In genomic region chr3:56800373-56801150, GRCh38 we compare ENCODE assay signal across 1 cellular context.
TF ChIP-seq lines count a peak whose summit lies in the region.

No MANE protein-coding gene starts in this region.

TF ChIP-seq in HepG2, 621 proteins besides CTCF, POLR2A, EP300 and RAD21 (continued from another document):
- TF ChIP-seq, protein P1, sequence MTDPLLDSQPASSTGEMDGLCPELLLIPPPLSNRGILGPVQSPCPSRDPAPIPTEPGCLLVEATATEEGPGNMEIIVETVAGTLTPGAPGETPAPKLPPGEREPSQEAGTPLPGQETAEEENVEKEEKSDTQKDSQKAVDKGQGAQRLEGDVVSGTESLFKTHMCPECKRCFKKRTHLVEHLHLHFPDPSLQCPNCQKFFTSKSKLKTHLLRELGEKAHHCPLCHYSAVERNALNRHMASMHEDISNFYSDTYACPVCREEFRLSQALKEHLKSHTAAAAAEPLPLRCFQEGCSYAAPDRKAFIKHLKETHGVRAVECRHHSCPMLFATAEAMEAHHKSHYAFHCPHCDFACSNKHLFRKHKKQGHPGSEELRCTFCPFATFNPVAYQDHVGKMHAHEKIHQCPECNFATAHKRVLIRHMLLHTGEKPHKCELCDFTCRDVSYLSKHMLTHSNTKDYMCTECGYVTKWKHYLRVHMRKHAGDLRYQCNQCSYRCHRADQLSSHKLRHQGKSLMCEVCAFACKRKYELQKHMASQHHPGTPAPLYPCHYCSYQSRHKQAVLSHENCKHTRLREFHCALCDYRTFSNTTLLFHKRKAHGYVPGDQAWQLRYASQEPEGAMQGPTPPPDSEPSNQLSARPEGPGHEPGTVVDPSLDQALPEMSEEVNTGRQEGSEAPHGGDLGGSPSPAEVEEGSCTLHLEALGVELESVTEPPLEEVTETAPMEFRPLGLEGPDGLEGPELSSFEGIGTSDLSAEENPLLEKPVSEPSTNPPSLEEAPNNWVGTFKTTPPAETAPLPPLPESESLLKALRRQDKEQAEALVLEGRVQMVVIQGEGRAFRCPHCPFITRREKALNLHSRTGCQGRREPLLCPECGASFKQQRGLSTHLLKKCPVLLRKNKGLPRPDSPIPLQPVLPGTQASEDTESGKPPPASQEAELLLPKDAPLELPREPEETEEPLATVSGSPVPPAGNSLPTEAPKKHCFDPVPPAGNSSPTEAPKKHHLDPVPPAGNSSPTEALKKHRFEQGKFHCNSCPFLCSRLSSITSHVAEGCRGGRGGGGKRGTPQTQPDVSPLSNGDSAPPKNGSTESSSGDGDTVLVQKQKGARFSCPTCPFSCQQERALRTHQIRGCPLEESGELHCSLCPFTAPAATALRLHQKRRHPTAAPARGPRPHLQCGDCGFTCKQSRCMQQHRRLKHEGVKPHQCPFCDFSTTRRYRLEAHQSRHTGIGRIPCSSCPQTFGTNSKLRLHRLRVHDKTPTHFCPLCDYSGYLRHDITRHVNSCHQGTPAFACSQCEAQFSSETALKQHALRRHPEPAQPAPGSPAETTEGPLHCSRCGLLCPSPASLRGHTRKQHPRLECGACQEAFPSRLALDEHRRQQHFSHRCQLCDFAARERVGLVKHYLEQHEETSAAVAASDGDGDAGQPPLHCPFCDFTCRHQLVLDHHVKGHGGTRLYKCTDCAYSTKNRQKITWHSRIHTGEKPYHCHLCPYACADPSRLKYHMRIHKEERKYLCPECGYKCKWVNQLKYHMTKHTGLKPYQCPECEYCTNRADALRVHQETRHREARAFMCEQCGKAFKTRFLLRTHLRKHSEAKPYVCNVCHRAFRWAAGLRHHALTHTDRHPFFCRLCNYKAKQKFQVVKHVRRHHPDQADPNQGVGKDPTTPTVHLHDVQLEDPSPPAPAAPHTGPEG (CRISPR knock-in tag; IDR thresholded peaks at IDR 0.05): no peak
- TF ChIP-seq, protein P2, sequence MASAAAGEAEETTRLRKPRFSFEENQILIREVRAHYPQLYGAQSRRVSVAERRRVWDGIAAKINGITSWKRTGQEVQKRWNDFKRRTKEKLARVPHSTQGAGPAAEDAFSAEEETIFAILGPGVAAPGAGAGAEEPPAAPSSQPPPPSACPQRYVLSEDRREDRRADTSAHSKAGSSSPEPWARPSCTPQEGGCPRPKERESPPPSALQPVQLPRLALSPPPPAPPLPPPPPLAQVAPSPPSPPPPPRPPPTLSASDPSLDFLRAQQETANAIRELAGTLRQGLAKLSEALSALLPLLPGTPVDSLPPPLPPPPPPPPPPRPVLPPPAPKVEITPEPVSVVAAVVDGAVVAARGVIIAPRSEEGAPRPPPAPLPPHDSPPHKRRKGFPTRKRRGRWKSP (CRISPR knock-in tag; IDR thresholded peaks at IDR 0.05): 0 out of 2 replicates have a peak, but pooled peaks have one; percentile 11
- TF ChIP-seq CREB1 (IDR thresholded peaks at IDR 0.05) (no peak), CREB1 (CRISPR knock-in tag; IDR thresholded peaks at IDR 0.05) (no peak), HNRNPUL1 (IDR thresholded peaks at IDR 0.05; ENCODE audit: low read depth, low read length) (no peak), PRMT3 (CRISPR knock-in tag; IDR thresholded peaks at IDR 0.05; ENCODE audit: borderline replicate concordance, low read depth) (0 out of 2 replicates have a peak, but pooled peaks have one; percentile 30), ATF2 (CRISPR knock-in tag; IDR thresholded peaks at IDR 0.05) (no peak), ZNF446 (CRISPR knock-in tag; IDR thresholded peaks at IDR 0.05) (no peak), ZNF816 (CRISPR knock-in tag; IDR thresholded peaks at IDR 0.05; ENCODE audit: borderline replicate concordance) (no peak), HCFC1 (IDR thresholded peaks at IDR 0.05; ENCODE audit: low read depth, low read length) (no peak), NCOA1 (CRISPR knock-in tag; IDR thresholded peaks at IDR 0.05) (0 out of 2 replicates have a peak, but pooled peaks have one; percentile 47), ZNF770 (CRISPR knock-in tag; IDR thresholded peaks at IDR 0.05) (no peak), TAF1 (CRISPR knock-in tag; IDR thresholded peaks at IDR 0.05) (0 out of 2 replicates have a peak, but pooled peaks have one; percentile 13), ZNF430 (CRISPR knock-in tag; IDR thresholded peaks at IDR 0.05) (no peak), ZFP1 (CRISPR knock-in tag; IDR thresholded peaks at IDR 0.05) (no peak), ZNF44 (CRISPR knock-in tag; IDR thresholded peaks at IDR 0.05) (no peak), CENPT (CRISPR knock-in tag; IDR thresholded peaks at IDR 0.05; ENCODE audit: low read depth) (no peak), ZNF777 (CRISPR knock-in tag; IDR thresholded peaks at IDR 0.05) (no peak), ZFP62 (CRISPR knock-in tag; IDR thresholded peaks at IDR 0.05) (no peak), ZNF205 (CRISPR knock-in tag; IDR thresholded peaks at IDR 0.05) (no peak), ZNF790 (CRISPR knock-in tag; IDR thresholded peaks at IDR 0.05; ENCODE audit: borderline replicate concordance) (no peak), ONECUT2 (CRISPR knock-in tag; IDR thresholded peaks at IDR 0.05) (no peak), ZMYM4 (CRISPR knock-in tag; IDR thresholded peaks at IDR 0.05) (no peak; the same call in 1 of the 2 replicates), GTF3A (CRISPR knock-in tag; conservative IDR thresholded peaks at IDR 0.05) (no peak), FIP1L1 (IDR thresholded peaks at IDR 0.05; ENCODE audit: borderline replicate concordance, insufficient read depth, low read depth, low read length) (no peak), ZNF33A (CRISPR knock-in tag; IDR thresholded peaks at IDR 0.05; ENCODE audit: borderline replicate concordance) (no peak), FOSL2 (CRISPR knock-in tag; IDR thresholded peaks at IDR 0.05) (peak; percentile 7; the same call in 1 of the 2 replicates), ZFP37 (CRISPR knock-in tag; IDR thresholded peaks at IDR 0.05; ENCODE audit: borderline replicate concordance) (no peak), WIZ (CRISPR knock-in tag; IDR thresholded peaks at IDR 0.05) (no peak), KDM5B (CRISPR knock-in tag; IDR thresholded peaks at IDR 0.05; ENCODE audit: borderline replicate concordance) (no peak), ZC3H4 (CRISPR knock-in tag; IDR thresholded peaks at IDR 0.05; ENCODE audit: borderline replicate concordance) (no peak), MIER3 (CRISPR knock-in tag; IDR thresholded peaks at IDR 0.05; ENCODE audit: borderline replicate concordance) (no peak), SNRNP70 (IDR thresholded peaks at IDR 0.05; ENCODE audit: low read depth, low read length) (no peak), NCOA2 (CRISPR knock-in tag; IDR thresholded peaks at IDR 0.05) (0 out of 2 replicates have a peak, but pooled peaks have one; percentile 9), ZNF451 (CRISPR knock-in tag; IDR thresholded peaks at IDR 0.05) (no peak), ELF4 (CRISPR knock-in tag; IDR thresholded peaks at IDR 0.05; ENCODE audit: borderline replicate concordance) (no peak), ZNF441 (CRISPR knock-in tag; IDR thresholded peaks at IDR 0.05; ENCODE audit: borderline replicate concordance) (no peak), ZBTB42 (CRISPR knock-in tag; IDR thresholded peaks at IDR 0.05) (no peak), SNAPC5 (CRISPR knock-in tag; IDR thresholded peaks at IDR 0.05; ENCODE audit: borderline replicate concordance) (no peak)
- TF ChIP-seq, protein P3, sequence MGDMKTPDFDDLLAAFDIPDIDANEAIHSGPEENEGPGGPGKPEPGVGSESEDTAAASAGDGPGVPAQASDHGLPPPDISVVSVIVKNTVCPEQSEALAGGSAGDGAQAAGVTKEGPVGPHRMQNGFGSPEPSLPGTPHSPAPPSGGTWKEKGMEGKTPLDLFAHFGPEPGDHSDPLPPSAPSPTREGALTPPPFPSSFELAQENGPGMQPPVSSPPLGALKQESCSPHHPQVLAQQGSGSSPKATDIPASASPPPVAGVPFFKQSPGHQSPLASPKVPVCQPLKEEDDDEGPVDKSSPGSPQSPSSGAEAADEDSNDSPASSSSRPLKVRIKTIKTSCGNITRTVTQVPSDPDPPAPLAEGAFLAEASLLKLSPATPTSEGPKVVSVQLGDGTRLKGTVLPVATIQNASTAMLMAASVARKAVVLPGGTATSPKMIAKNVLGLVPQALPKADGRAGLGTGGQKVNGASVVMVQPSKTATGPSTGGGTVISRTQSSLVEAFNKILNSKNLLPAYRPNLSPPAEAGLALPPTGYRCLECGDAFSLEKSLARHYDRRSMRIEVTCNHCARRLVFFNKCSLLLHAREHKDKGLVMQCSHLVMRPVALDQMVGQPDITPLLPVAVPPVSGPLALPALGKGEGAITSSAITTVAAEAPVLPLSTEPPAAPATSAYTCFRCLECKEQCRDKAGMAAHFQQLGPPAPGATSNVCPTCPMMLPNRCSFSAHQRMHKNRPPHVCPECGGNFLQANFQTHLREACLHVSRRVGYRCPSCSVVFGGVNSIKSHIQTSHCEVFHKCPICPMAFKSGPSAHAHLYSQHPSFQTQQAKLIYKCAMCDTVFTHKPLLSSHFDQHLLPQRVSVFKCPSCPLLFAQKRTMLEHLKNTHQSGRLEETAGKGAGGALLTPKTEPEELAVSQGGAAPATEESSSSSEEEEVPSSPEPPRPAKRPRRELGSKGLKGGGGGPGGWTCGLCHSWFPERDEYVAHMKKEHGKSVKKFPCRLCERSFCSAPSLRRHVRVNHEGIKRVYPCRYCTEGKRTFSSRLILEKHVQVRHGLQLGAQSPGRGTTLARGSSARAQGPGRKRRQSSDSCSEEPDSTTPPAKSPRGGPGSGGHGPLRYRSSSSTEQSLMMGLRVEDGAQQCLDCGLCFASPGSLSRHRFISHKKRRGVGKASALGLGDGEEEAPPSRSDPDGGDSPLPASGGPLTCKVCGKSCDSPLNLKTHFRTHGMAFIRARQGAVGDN (CRISPR knock-in tag; IDR thresholded peaks at IDR 0.05): no peak
- TF ChIP-seq, protein P4, sequence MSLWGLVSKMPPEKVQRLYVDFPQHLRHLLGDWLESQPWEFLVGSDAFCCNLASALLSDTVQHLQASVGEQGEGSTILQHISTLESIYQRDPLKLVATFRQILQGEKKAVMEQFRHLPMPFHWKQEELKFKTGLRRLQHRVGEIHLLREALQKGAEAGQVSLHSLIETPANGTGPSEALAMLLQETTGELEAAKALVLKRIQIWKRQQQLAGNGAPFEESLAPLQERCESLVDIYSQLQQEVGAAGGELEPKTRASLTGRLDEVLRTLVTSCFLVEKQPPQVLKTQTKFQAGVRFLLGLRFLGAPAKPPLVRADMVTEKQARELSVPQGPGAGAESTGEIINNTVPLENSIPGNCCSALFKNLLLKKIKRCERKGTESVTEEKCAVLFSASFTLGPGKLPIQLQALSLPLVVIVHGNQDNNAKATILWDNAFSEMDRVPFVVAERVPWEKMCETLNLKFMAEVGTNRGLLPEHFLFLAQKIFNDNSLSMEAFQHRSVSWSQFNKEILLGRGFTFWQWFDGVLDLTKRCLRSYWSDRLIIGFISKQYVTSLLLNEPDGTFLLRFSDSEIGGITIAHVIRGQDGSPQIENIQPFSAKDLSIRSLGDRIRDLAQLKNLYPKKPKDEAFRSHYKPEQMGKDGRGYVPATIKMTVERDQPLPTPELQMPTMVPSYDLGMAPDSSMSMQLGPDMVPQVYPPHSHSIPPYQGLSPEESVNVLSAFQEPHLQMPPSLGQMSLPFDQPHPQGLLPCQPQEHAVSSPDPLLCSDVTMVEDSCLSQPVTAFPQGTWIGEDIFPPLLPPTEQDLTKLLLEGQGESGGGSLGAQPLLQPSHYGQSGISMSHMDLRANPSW (CRISPR knock-in tag; IDR thresholded peaks at IDR 0.05; ENCODE audit: borderline replicate concordance): no peak
- TF ChIP-seq, protein P5, sequence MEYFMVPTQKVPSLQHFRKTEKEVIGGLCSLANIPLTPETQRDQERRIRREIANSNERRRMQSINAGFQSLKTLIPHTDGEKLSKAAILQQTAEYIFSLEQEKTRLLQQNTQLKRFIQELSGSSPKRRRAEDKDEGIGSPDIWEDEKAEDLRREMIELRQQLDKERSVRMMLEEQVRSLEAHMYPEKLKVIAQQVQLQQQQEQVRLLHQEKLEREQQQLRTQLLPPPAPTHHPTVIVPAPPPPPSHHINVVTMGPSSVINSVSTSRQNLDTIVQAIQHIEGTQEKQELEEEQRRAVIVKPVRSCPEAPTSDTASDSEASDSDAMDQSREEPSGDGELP (IDR thresholded peaks at IDR 0.05; ENCODE audit: borderline replicate concordance, low read depth): peak; percentile 25; the same call in 1 of the 2 replicates
